Comparison of ENCODE assay signal across 21 cellular contexts in genomic region chr17:37137070-37137610, GRCh38.
DNase-seq lines count a peak whose midpoint lies in the region; ATAC-seq and TF ChIP-seq lines count a peak whose summit lies in the region.
"Had no signal": no experiment of that assay in that cellular context is flagged by ENCODE, and none has a peak within 500 bp of the region (broad histone marks: within the 10 kb centered on the region; RNA-seq: fewer than 3 reads in every experiment).

No MANE protein-coding gene starts in this region.

- no peak for TF ChIP-seq POLR2A in gastroesophageal sphincter (IDR thresholded peaks at IDR 0.05)

- no peak overlapping the region for H3K4me3 Mint-ChIP-seq in HFFc6
- H3K4me3 Mint-ChIP-seq in WTC11, result no peak overlapping the region

- H3K36me3 Mint-ChIP-seq in HFFc6 (ENCODE audit: low read depth) (no peaks in the 10 kb centered on the region), WTC11 (peaks cover 5% of the 10 kb centered on the region)

- CTCF ChIA-PET in WTC11 (lab: Charles Lee), result interaction anchor here (0.6 to 1.9 kb wide), 4 partner anchors 27 to 169 kb away, joined by 3 to 7 read pairs (median 3); no protein-coding TSS in a partner anchor

- no peaks in the 10 kb centered on the region for H3K27me3 ChIP-seq in gastroesophageal sphincter

- DNase-seq in HFFc6, result no peak
- DNase-seq in WTC11 (ENCODE audit: low spot score), result no peak
- peak; percentile 32 for DNase-seq in iPS-NIHi7 (ENCODE audit: extremely low spot score)
- DNase-seq in posterior cingulate gyrus, result no peak
- no peak for DNase-seq in cortex of kidney (lab: John Stamatoyannopoulos, UW)
- DNase-seq: ACHN, GF-D8, KBM-7, MV-4-11, NCI-H1417, NCI-H187 treated with DMSO at 0.1 percent for 48 hours, NCI-H2227 treated with DMSO at 0.1 percent for 48 hours, NCI-H524, NCI-H82, PC-9 had no signal

- H3K27ac ChIP-seq in gastroesophageal sphincter, result no peak overlapping the region
- H3K27ac ChIP-seq: C4-2B, PC-9, RWPE1 had no signal

- POLR2A ChIA-PET in WTC11 (lab: Charles Lee), result no interaction called here

- H3K4me3 ChIP-seq in gastroesophageal sphincter, result no peak overlapping the region
- H3K4me3 ChIP-seq: GM12878, PC-9 had no signal

- peaks cover 0 to 41% of the 10 kb centered on the region in 2 donors for H3K36me3 ChIP-seq in gastroesophageal sphincter

- H3K9me3 Mint-ChIP-seq in HFFc6, result no peaks in the 10 kb centered on the region
- H3K9me3 Mint-ChIP-seq in WTC11, result no peaks in the 10 kb centered on the region

- H3K27me3 Mint-ChIP-seq in HFFc6 (ENCODE audit: insufficient read depth) (no peaks in the 10 kb centered on the region; the same call in 1 of the 2 replicates), WTC11 (ENCODE audit: low read depth) (no peaks in the 10 kb centered on the region)

- H3K4me1 ChIP-seq in gastroesophageal sphincter, result no peaks in the 10 kb centered on the region

- 73 to 75% methylated on average over 4 of the region's 4 CpGs for WGBS in gastroesophageal sphincter (ENCODE audit: low coverage in 1 of 2), 2 donors

- H3K27ac Mint-ChIP-seq in HFFc6 (no peak overlapping the region), WTC11 (no peak overlapping the region)

- intact Hi-C loops in posterior cingulate gyrus (cut with DNase I), result no loop called here

- TF ChIP-seq EP300 in gastroesophageal sphincter (IDR thresholded peaks at IDR 0.05), result no peak

- TF ChIP-seq CTCF in HFFc6 (IDR thresholded peaks at IDR 0.05) (peak; percentile 30; the same call in 1 of the 2 replicates), WTC11 (IDR thresholded peaks at IDR 0.05) (no peak), gastroesophageal sphincter (IDR thresholded peaks at IDR 0.05) (no peak)

- ATAC-seq in WTC11 (peak; percentile 67), GM21360 (IDR thresholded peaks at IDR 0.05; ENCODE audit: unreplicated experiment) (no peak), gastroesophageal sphincter (no peak)
- ATAC-seq: GM12878, HepG2 had no signal

- H3K4me1 Mint-ChIP-seq in HFFc6 (ENCODE audit: low read depth), result no peaks in the 10 kb centered on the region; the same call in 1 of the 2 replicates
- peaks cover 46% of the 10 kb centered on the region for H3K4me1 Mint-ChIP-seq in WTC11

- no peaks in the 10 kb centered on the region for H3K9me3 ChIP-seq in gastroesophageal sphincter

TF ChIP-seq in WTC11, 78 proteins besides CTCF, POLR2A, EP300 and RAD21:
- TF ChIP-seq MXD4 (CRISPR knock-in tag; IDR thresholded peaks at IDR 0.05; ENCODE audit: borderline replicate concordance), result no peak
- no peak for TF ChIP-seq SP1 (CRISPR knock-in tag; conservative IDR thresholded peaks at IDR 0.05)
- TF ChIP-seq NFYB (CRISPR knock-in tag; conservative IDR thresholded peaks at IDR 0.05; ENCODE audit: low read depth), result no peak
- no peak for TF ChIP-seq ZNF416 (CRISPR knock-in tag; IDR thresholded peaks at IDR 0.05)
- TF ChIP-seq FOXP1 (CRISPR knock-in tag; IDR thresholded peaks at IDR 0.05; ENCODE audit: borderline replicate concordance), result no peak
- TF ChIP-seq, protein P1, sequence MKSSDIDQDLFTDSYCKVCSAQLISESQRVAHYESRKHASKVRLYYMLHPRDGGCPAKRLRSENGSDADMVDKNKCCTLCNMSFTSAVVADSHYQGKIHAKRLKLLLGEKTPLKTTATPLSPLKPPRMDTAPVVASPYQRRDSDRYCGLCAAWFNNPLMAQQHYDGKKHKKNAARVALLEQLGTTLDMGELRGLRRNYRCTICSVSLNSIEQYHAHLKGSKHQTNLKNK (CRISPR knock-in tag; IDR thresholded peaks at IDR 0.05), result no peak
- TF ChIP-seq, protein P2, sequence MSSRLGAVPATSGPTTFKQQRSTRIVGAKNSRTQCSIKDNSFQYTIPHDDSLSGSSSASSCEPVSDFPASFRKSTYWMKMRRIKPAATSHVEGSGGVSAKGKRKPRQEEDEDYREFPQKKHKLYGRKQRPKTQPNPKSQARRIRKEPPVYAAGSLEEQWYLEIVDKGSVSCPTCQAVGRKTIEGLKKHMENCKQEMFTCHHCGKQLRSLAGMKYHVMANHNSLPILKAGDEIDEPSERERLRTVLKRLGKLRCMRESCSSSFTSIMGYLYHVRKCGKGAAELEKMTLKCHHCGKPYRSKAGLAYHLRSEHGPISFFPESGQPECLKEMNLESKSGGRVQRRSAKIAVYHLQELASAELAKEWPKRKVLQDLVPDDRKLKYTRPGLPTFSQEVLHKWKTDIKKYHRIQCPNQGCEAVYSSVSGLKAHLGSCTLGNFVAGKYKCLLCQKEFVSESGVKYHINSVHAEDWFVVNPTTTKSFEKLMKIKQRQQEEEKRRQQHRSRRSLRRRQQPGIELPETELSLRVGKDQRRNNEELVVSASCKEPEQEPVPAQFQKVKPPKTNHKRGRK (CRISPR knock-in tag; IDR thresholded peaks at IDR 0.05; ENCODE audit: borderline replicate concordance), result no peak
- no peak for TF ChIP-seq TEAD4 (CRISPR knock-in tag; IDR thresholded peaks at IDR 0.05)
- TF ChIP-seq ESRRA (CRISPR knock-in tag; IDR thresholded peaks at IDR 0.05; ENCODE audit: borderline replicate concordance), result no peak
- TF ChIP-seq NR3C1 (CRISPR knock-in tag; conservative IDR thresholded peaks at IDR 0.05; ENCODE audit: low read depth), result no peak
- no peak for TF ChIP-seq RELA (CRISPR knock-in tag; IDR thresholded peaks at IDR 0.05; ENCODE audit: borderline replicate concordance)
- TF ChIP-seq ELF4 (CRISPR knock-in tag; IDR thresholded peaks at IDR 0.05; ENCODE audit: low read depth), result no peak
- TF ChIP-seq NR2C2 (CRISPR knock-in tag; IDR thresholded peaks at IDR 0.05), result no peak
- no peak for TF ChIP-seq ZNF121 (CRISPR knock-in tag; IDR thresholded peaks at IDR 0.05)
- no peak for TF ChIP-seq ZNF671 (CRISPR knock-in tag; IDR thresholded peaks at IDR 0.05)
- no peak for TF ChIP-seq NR1H2 (CRISPR knock-in tag; IDR thresholded peaks at IDR 0.05)
- TF ChIP-seq ZNF263 (CRISPR knock-in tag; IDR thresholded peaks at IDR 0.05; ENCODE audit: low read depth), result no peak
- no peak for TF ChIP-seq SOX15 (CRISPR knock-in tag; IDR thresholded peaks at IDR 0.05)
- no peak for TF ChIP-seq TEAD1 (CRISPR knock-in tag; IDR thresholded peaks at IDR 0.05)
- no peak for TF ChIP-seq KAT7 (CRISPR knock-in tag; IDR thresholded peaks at IDR 0.05; ENCODE audit: borderline replicate concordance)
